Comparison of ENCODE assay signal across 10 cellular contexts in the genomic region with DNA sequence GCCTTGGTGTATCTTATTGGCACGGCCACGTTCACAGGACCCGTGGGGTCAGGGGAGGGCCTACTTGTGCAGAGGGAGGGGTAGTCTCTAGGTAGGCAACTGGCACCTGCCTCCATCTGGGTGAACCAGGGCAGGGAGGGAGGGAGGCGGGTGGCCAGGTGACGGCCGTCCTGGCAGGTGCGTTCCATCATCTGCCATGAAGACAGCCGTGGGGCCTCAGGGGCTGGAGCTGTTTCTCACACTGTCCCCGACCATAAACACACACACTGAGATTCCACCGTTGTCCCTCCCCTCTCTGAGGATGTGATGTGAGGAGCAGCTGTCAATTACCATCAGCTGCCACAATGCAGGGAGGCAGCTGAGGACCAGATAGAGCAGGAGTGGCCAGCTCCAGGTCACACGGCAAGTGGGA. TPM values are rescaled to one million over a fixed set of nuclear protein-coding genes. Genes with fewer than 3 reads are reported as not detected.
A peak's percentile ranks its signal among the peaks of the same experiment; 100 is the strongest.
DNase-seq lines count a peak whose midpoint lies in the region; ATAC-seq, FAIRE-seq and TF ChIP-seq lines count a peak whose summit lies in the region.
"Had no signal": no experiment of that assay in that cellular context is flagged by ENCODE, and none has a peak within 500 bp of the region (broad histone marks: within the 10 kb centered on the region; RNA-seq: fewer than 3 reads in every experiment).

No MANE protein-coding gene starts in this region.

- H4K20me1 ChIP-seq in K562 (replicated peaks; ENCODE audit: control insufficient read depth, insufficient read depth, low read length) = peaks cover 60% of the 10 kb centered on the region

- peaks cover 66% of the 10 kb centered on the region for H3K4me1 ChIP-seq in cardiac muscle cell (ENCODE audit: low read depth)
- H3K4me1 ChIP-seq in K562 (replicated peaks in 1 of 2; ENCODE audit: control insufficient read depth in 2 of 2, insufficient read depth in 2 of 2, low read length in 2 of 2) = peaks cover 16 to 43% of the 10 kb centered on the region in 2 experiments
- peaks cover 83% of the 10 kb centered on the region for H3K4me1 ChIP-seq in upper lobe of right lung

- TF ChIP-seq RAD21 in K562 (CRISPR knock-in tag; conservative IDR thresholded peaks at IDR 0.05 in 1 of 2, IDR thresholded peaks at IDR 0.05 in 1 of 2) = no peak

- FAIRE-seq in K562 (lab: Jason Lieb, UNC) = peak; percentile 32

- TF ChIP-seq EP300 in K562 (IDR thresholded peaks at IDR 0.05; ENCODE audit: low read length) = no peak

- no TSS peak for BruUV-seq in K562 (replicated peaks; lab: Mats Ljungman, UMichigan)

- H3K79me2 ChIP-seq in K562 (ENCODE audit: control insufficient read depth, insufficient read depth, low read length) = peaks cover 57% of the 10 kb centered on the region

- in situ Hi-C loops in K562 (cut with MboI) = no loop called here

- POLR2A ChIA-PET in K562 (lab: Yijun Ruan, JAX) = interaction anchor here (0.5 to 0.8 kb wide), 2 partner anchors 9 to 73 kb away, joined by 3 read pairs; no protein-coding TSS in a partner anchor

- no peaks in the 10 kb centered on the region for H3K9me1 ChIP-seq in K562 (ENCODE audit: control insufficient read depth, insufficient read depth, low read length)

- 61% methylated on average over 7 of the region's 11 CpGs for WGBS in K562 (ENCODE audit: insufficient coverage, low coverage, missing lambda C conversion rate)

- intact Hi-C loops in cardiac septum (cut with DNase I) (no loop called here), K562 (cut with micrococcal nuclease) (no loop called here), upper lobe of right lung (cut with DNase I) (no loop called here)

- ATAC-seq in K562 (peak; percentile 10; the same call in 1 of the 3 replicates), upper lobe of right lung (no peak), GM21447 (IDR thresholded peaks at IDR 0.05; ENCODE audit: unreplicated experiment) (no peak)

- H3K27me3 ChIP-seq in cardiac muscle cell = no peaks in the 10 kb centered on the region
- H3K27me3 ChIP-seq in K562 (ENCODE audit: control insufficient read depth in 2 of 2, insufficient read depth in 2 of 2, low read length in 2 of 2) = no peaks in the 10 kb centered on the region
- no peaks in the 10 kb centered on the region for H3K27me3 ChIP-seq in upper lobe of right lung

- no peak for TF ChIP-seq POLR2A in K562 (conservative IDR thresholded peaks at IDR 0.05)

- H3K27ac ChIP-seq in cardiac muscle cell (peak overlapping the region; percentile 92), K562 (ENCODE audit: extremely low read depth, low read depth, low read length) (no peak overlapping the region), upper lobe of right lung (peak overlapping the region; percentile 71)

- CTCF ChIA-PET in K562 (lab: Yijun Ruan, JAX; ENCODE audit: low intra/inter-chr PET ratio) = no interaction called here

- no peak overlapping the region for H3K4me3 ChIP-seq in cardiac muscle cell
- H3K4me3 ChIP-seq in K562 = no peak overlapping the region
- H3K4me3 ChIP-seq in upper lobe of right lung = no peak overlapping the region

- H3K36me3 ChIP-seq in cardiac muscle cell (no peaks in the 10 kb centered on the region), K562 (ENCODE audit: control insufficient read depth, insufficient read depth, low read length) (0 out of 3 replicates have a peak, but pooled peaks cover 2% of the 10 kb centered on the region), upper lobe of right lung (no peaks in the 10 kb centered on the region)

- H3K9ac ChIP-seq in K562 (ENCODE audit: insufficient read depth in 1 of 2, low read depth in 2 of 2, low read length in 2 of 2) = peak overlapping the region in 1 of 2 experiments; percentile 74; a peak in 2 of 4 replicates

- H2AFZ ChIP-seq in K562 (ENCODE audit: low read depth, low read length) = no peak overlapping the region

- no peak overlapping the region for H3K4me2 ChIP-seq in K562 (ENCODE audit: insufficient read depth, low read length)

- no peaks in the 10 kb centered on the region for H3K9me3 ChIP-seq in cardiac muscle cell (ENCODE audit: low read depth)
- H3K9me3 ChIP-seq in K562 (replicated peaks; ENCODE audit: control insufficient read depth, insufficient read depth, low read depth, low read length) = no peaks in the 10 kb centered on the region
- H3K9me3 ChIP-seq in upper lobe of right lung = no peaks in the 10 kb centered on the region

- TF ChIP-seq CTCF in cardiac muscle cell (IDR thresholded peaks at IDR 0.05; ENCODE audit: low read depth, low read length) (no peak), K562 (IDR thresholded peaks at IDR 0.05 in 2 of 3, conservative IDR thresholded peaks at IDR 0.05 in 1 of 3; ENCODE audit: insufficient read depth in 2 of 3, low read depth in 1 of 3, low read length in 3 of 3) (no peak), upper lobe of right lung (IDR thresholded peaks at IDR 0.05) (no peak)

- DNase-seq in cardiac muscle cell (ENCODE audit: low read depth in 1 of 2, low spot score in 1 of 2) (no peak), cardiac septum (ENCODE audit: low spot score) (no peak), K562 (ENCODE audit: extremely low read depth in 1 of 4, low spot score in 3 of 4) (no peak), myocyte (ENCODE audit: low read depth) (peak; percentile 95), upper lobe of right lung (no peak), Ammon's horn (ENCODE audit: low spot score) (no peak), kidney glomerular epithelial cell (lab: John Stamatoyannopoulos, UW) (no peak)
- DNase-seq: activated CD4-positive, CD25-positive, alpha-beta regulatory T cell treated with anti-CD3 and anti-CD28 coated beads, Interleukin-2, amount 50 U/mL, for 72 hours; GOT3 had no signal

TF ChIP-seq in K562, 482 proteins besides CTCF, POLR2A, EP300 and RAD21:
- TF ChIP-seq, protein P1, sequence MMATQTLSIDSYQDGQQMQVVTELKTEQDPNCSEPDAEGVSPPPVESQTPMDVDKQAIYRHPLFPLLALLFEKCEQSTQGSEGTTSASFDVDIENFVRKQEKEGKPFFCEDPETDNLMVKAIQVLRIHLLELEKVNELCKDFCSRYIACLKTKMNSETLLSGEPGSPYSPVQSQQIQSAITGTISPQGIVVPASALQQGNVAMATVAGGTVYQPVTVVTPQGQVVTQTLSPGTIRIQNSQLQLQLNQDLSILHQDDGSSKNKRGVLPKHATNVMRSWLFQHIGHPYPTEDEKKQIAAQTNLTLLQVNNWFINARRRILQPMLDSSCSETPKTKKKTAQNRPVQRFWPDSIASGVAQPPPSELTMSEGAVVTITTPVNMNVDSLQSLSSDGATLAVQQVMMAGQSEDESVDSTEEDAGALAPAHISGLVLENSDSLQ (IDR thresholded peaks at IDR 0.05) = peak; percentile 84
- TF ChIP-seq, protein P2, sequence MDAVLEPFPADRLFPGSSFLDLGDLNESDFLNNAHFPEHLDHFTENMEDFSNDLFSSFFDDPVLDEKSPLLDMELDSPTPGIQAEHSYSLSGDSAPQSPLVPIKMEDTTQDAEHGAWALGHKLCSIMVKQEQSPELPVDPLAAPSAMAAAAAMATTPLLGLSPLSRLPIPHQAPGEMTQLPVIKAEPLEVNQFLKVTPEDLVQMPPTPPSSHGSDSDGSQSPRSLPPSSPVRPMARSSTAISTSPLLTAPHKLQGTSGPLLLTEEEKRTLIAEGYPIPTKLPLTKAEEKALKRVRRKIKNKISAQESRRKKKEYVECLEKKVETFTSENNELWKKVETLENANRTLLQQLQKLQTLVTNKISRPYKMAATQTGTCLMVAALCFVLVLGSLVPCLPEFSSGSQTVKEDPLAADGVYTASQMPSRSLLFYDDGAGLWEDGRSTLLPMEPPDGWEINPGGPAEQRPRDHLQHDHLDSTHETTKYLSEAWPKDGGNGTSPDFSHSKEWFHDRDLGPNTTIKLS (IDR thresholded peaks at IDR 0.05; ENCODE audit: borderline replicate concordance, low read depth) = no peak
- TF ChIP-seq MEIS2 (IDR thresholded peaks at IDR 0.05; ENCODE audit: partially characterized antibody) = peak; percentile 58
- TF ChIP-seq SMC3 (conservative IDR thresholded peaks at IDR 0.05; ENCODE audit: insufficient read depth, low read depth, low read length) = no peak
- no peak for TF ChIP-seq RFX1 (IDR thresholded peaks at IDR 0.05)
- TF ChIP-seq, protein P3, sequence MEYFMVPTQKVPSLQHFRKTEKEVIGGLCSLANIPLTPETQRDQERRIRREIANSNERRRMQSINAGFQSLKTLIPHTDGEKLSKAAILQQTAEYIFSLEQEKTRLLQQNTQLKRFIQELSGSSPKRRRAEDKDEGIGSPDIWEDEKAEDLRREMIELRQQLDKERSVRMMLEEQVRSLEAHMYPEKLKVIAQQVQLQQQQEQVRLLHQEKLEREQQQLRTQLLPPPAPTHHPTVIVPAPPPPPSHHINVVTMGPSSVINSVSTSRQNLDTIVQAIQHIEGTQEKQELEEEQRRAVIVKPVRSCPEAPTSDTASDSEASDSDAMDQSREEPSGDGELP (CRISPR knock-in tag; IDR thresholded peaks at IDR 0.05; ENCODE audit: borderline replicate concordance) = peak; percentile 32; the same call in 1 of the 2 replicates
TF ChIP-seq in K562: peak in this region for 3.

RNA-seq across cellular contexts. Expression of a gene that starts 32.8 kb away (rescaled TPM):
- total RNA-seq in cardiac muscle cell = 57.1 and 78.8 TPM in 2 replicates
- 48.2 and 57.7 TPM in 2 replicates for polyA plus RNA-seq in cardiac muscle cell
- total RNA-seq in cardiac septum = 40.7 TPM
- 31.4 and 71.8 TPM in 2 replicates for total RNA-seq in K562 (2011; cell fraction: chromatin; rRNA removed; ENCODE audit: low replicate concordance)
- 28.6 and 32.2 TPM in 2 replicates for total RNA-seq in K562 (2011; cell fraction: nucleolus; rRNA removed)
- total RNA-seq in K562 (2011; cell fraction: nucleoplasm; rRNA removed) = 31.8 and 38.1 TPM in 2 replicates
- total RNA-seq in K562 (2014; rRNA removed) = 7.0 and 7.7 TPM in 2 replicates
- 2.6 and 2.8 TPM in 2 replicates for total RNA-seq in K562 (2014; rRNA removed; fragmentation: Illumina TruSeq; extraction: Trizol)
- total RNA-seq in K562 (2015; rRNA removed; fragmentation: Illumina TruSeq; extraction: Trizol) = 4.3 and 5.0 TPM in 2 replicates
- 30.3 and 37.3 TPM in 2 replicates for total RNA-seq in K562 (2021)
- 3.6 and 6.2 TPM in 2 replicates for polyA plus RNA-seq in K562 (2011; rRNA removed)
- 5.2 and 5.4 TPM in 2 replicates for polyA plus RNA-seq in K562 (2011; cell fraction: cytosol; rRNA removed)
- 18.9 and 30.6 TPM in 2 replicates for polyA plus RNA-seq in K562 (2011; cell fraction: nucleus; rRNA removed)
- polyA plus RNA-seq in K562 (2012) = 23.3 and 39.2 TPM in 2 replicates
- polyA plus RNA-seq in K562 (2014; fragmentation: Illumina TruSeq; extraction: Trizol) = 22.9 and 25.1 TPM in 2 replicates
- 1 to 10 TPM; 1.0 to 1.9 TPM for polyA plus RNA-seq in K562 (2014; fragmentation: Nextera tagmentation; extraction: Ambion mirVana)
- 11.0 and 11.7 TPM in 2 replicates for polyA plus RNA-seq in K562 (2014; rRNA removed)
- 5.8 and 6.7 TPM in 2 replicates for polyA minus RNA-seq in K562 (2011; rRNA and poly(A)+ RNA removed)
- 14.9 and 22.3 TPM in 2 replicates for polyA minus RNA-seq in K562 (2011; cell fraction: cytosol; rRNA and poly(A)+ RNA removed)
- polyA minus RNA-seq in K562 (2011; cell fraction: nucleus; rRNA and poly(A)+ RNA removed) = 17.6 and 22.4 TPM in 2 replicates
- 7.1 and 10.0 TPM in 2 replicates for total RNA-seq in myocyte
- polyA plus RNA-seq in myocyte (2012) = 23.2 TPM
- 84.7 TPM for total RNA-seq in upper lobe of right lung
